In genomic region chr15:50828610-50829206, GRCh38 we compare ENCODE assay signal across 1 cellular context.
A peak's percentile ranks its signal among the peaks of the same experiment; 100 is the strongest.
TF ChIP-seq lines count a peak whose summit lies in the region.

No MANE protein-coding gene starts in this region.

TF ChIP-seq in K562, 482 proteins besides CTCF, POLR2A, EP300 and RAD21 (continued from another document and continues in another):
- TF ChIP-seq MGA (IDR thresholded peaks at IDR 0.05): no peak
- no peak for TF ChIP-seq SNIP1 (IDR thresholded peaks at IDR 0.05; ENCODE audit: low read depth)
- TF ChIP-seq, protein P1, sequence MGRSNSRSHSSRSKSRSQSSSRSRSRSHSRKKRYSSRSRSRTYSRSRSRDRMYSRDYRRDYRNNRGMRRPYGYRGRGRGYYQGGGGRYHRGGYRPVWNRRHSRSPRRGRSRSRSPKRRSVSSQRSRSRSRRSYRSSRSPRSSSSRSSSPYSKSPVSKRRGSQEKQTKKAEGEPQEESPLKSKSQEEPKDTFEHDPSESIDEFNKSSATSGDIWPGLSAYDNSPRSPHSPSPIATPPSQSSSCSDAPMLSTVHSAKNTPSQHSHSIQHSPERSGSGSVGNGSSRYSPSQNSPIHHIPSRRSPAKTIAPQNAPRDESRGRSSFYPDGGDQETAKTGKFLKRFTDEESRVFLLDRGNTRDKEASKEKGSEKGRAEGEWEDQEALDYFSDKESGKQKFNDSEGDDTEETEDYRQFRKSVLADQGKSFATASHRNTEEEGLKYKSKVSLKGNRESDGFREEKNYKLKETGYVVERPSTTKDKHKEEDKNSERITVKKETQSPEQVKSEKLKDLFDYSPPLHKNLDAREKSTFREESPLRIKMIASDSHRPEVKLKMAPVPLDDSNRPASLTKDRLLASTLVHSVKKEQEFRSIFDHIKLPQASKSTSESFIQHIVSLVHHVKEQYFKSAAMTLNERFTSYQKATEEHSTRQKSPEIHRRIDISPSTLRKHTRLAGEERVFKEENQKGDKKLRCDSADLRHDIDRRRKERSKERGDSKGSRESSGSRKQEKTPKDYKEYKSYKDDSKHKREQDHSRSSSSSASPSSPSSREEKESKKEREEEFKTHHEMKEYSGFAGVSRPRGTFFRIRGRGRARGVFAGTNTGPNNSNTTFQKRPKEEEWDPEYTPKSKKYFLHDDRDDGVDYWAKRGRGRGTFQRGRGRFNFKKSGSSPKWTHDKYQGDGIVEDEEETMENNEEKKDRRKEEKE (IDR thresholded peaks at IDR 0.05; ENCODE audit: borderline replicate concordance in 1 of 2, control insufficient read depth in 1 of 2, low read depth in 2 of 2, low read length in 1 of 2): no peak
- peak; percentile 41; the same call in 1 of the 2 replicates for TF ChIP-seq SOX6 (IDR thresholded peaks at IDR 0.05)
- TF ChIP-seq KAT2B (IDR thresholded peaks at IDR 0.05; ENCODE audit: low read depth, low read length): no peak
- TF ChIP-seq HNRNPK (IDR thresholded peaks at IDR 0.05; ENCODE audit: low read depth, low read length, poor library complexity, severe bottlenecking): no peak
- TF ChIP-seq POU5F1 (IDR thresholded peaks at IDR 0.05; ENCODE audit: borderline replicate concordance, low read depth, low read length, partially characterized antibody): no peak
- no peak for TF ChIP-seq LCOR (CRISPR knock-in tag; IDR thresholded peaks at IDR 0.05)
- 0 out of 2 replicates have a peak, but pooled peaks have one; percentile 24 for TF ChIP-seq DPF2 (IDR thresholded peaks at IDR 0.05)
- no peak for TF ChIP-seq ZNF134 (CRISPR knock-in tag; conservative IDR thresholded peaks at IDR 0.05)
- TF ChIP-seq TCF3 (CRISPR knock-in tag; IDR thresholded peaks at IDR 0.05): peak; percentile 7; the same call in 1 of the 2 replicates
- TF ChIP-seq HMGN3 (IDR thresholded peaks at IDR 0.05; ENCODE audit: borderline replicate concordance, extremely low read depth, insufficient read length, low read depth, low read length): no peak
- TF ChIP-seq, protein P2, sequence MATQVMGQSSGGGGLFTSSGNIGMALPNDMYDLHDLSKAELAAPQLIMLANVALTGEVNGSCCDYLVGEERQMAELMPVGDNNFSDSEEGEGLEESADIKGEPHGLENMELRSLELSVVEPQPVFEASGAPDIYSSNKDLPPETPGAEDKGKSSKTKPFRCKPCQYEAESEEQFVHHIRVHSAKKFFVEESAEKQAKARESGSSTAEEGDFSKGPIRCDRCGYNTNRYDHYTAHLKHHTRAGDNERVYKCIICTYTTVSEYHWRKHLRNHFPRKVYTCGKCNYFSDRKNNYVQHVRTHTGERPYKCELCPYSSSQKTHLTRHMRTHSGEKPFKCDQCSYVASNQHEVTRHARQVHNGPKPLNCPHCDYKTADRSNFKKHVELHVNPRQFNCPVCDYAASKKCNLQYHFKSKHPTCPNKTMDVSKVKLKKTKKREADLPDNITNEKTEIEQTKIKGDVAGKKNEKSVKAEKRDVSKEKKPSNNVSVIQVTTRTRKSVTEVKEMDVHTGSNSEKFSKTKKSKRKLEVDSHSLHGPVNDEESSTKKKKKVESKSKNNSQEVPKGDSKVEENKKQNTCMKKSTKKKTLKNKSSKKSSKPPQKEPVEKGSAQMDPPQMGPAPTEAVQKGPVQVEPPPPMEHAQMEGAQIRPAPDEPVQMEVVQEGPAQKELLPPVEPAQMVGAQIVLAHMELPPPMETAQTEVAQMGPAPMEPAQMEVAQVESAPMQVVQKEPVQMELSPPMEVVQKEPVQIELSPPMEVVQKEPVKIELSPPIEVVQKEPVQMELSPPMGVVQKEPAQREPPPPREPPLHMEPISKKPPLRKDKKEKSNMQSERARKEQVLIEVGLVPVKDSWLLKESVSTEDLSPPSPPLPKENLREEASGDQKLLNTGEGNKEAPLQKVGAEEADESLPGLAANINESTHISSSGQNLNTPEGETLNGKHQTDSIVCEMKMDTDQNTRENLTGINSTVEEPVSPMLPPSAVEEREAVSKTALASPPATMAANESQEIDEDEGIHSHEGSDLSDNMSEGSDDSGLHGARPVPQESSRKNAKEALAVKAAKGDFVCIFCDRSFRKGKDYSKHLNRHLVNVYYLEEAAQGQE (CRISPR knock-in tag; IDR thresholded peaks at IDR 0.05; ENCODE audit: low read depth): no peak
- TF ChIP-seq, protein P3, sequence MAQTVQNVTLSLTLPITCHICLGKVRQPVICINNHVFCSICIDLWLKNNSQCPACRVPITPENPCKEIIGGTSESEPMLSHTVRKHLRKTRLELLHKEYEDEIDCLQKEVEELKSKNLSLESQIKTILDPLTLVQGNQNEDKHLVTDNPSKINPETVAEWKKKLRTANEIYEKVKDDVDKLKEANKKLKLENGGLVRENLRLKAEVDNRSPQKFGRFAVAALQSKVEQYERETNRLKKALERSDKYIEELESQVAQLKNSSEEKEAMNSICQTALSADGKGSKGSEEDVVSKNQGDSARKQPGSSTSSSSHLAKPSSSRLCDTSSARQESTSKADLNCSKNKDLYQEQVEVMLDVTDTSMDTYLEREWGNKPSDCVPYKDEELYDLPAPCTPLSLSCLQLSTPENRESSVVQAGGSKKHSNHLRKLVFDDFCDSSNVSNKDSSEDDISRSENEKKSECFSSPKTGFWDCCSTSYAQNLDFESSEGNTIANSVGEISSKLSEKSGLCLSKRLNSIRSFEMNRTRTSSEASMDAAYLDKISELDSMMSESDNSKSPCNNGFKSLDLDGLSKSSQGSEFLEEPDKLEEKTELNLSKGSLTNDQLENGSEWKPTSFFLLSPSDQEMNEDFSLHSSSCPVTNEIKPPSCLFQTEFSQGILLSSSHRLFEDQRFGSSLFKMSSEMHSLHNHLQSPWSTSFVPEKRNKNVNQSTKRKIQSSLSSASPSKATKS (CRISPR knock-in tag; IDR thresholded peaks at IDR 0.05): no peak
- TF ChIP-seq RBM25 (IDR thresholded peaks at IDR 0.05; ENCODE audit: low read depth, low read length, severe bottlenecking): no peak
- TF ChIP-seq SMARCA4 (IDR thresholded peaks at IDR 0.05): no peak
- TF ChIP-seq SP1 (CRISPR knock-in tag; IDR thresholded peaks at IDR 0.05): no peak
- no peak for TF ChIP-seq ESRRB (CRISPR knock-in tag; IDR thresholded peaks at IDR 0.05; ENCODE audit: borderline replicate concordance)
- peak; percentile 14; the same call in 1 of the 2 replicates for TF ChIP-seq PKNOX1 (IDR thresholded peaks at IDR 0.05)
- no peak for TF ChIP-seq FUS (optimal IDR thresholded peaks at IDR 0.05; ENCODE audit: low read depth, low read length)
- TF ChIP-seq, protein P4, sequence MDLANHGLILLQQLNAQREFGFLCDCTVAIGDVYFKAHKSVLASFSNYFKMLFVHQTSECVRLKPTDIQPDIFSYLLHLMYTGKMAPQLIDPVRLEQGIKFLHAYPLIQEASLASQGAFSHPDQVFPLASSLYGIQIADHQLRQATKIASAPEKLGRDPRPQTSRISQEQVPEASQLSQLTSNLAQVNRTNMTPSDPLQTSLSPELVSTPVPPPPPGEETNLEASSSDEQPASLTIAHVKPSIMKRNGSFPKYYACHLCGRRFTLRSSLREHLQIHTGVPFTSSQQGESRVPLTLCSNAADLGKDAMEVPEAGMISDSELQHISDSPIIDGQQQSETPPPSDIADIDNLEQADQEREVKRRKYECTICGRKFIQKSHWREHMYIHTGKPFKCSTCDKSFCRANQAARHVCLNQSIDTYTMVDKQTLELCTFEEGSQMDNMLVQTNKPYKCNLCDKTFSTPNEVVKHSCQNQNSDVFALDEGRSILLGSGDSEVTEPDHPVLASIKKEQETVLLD (IDR thresholded peaks at IDR 0.05): no peak
- peak in 1 of 2 experiments; percentile 85; a peak in 1 of 4 replicates for TF ChIP-seq RCOR1 (IDR thresholded peaks at IDR 0.05; ENCODE audit: borderline replicate concordance in 1 of 2, low read depth in 2 of 2, low read length in 2 of 2)
- no peak for TF ChIP-seq MXI1 (IDR thresholded peaks at IDR 0.05; ENCODE audit: low read depth, low read length)
- no peak; the same call in 1 of the 2 replicates for TF ChIP-seq RNF2 (IDR thresholded peaks at IDR 0.05)
- TF ChIP-seq CHD1 (IDR thresholded peaks at IDR 0.05; ENCODE audit: low read length): no peak
- no peak for TF ChIP-seq TRIM25 (IDR thresholded peaks at IDR 0.05; ENCODE audit: borderline replicate concordance)
- TF ChIP-seq HDAC2 (IDR thresholded peaks at IDR 0.05): 0 out of 2 replicates have a peak, but pooled peaks have one; percentile 30
- TF ChIP-seq NUFIP1 (IDR thresholded peaks at IDR 0.05; ENCODE audit: partially characterized antibody): no peak
- peak; percentile 58; the same call in 1 of the 2 replicates for TF ChIP-seq NFE2 (IDR thresholded peaks at IDR 0.05; ENCODE audit: low read depth)
- no peak for TF ChIP-seq ZNF696 (CRISPR knock-in tag; conservative IDR thresholded peaks at IDR 0.05)
- no peak for TF ChIP-seq NONO (IDR thresholded peaks at IDR 0.05; ENCODE audit: low read depth in 2 of 2, low read length in 1 of 2)
- TF ChIP-seq CBX2 (IDR thresholded peaks at IDR 0.05; ENCODE audit: insufficient read depth, low read length, poor library complexity, severe bottlenecking): no peak
